Comparison of ENCODE assay signal across 2 cellular contexts in genomic region chr1:10634428-10635384, GRCh38.
A peak's percentile ranks its signal among the peaks of the same experiment; 100 is the strongest.
TF ChIP-seq lines count a peak whose summit lies in the region.

No MANE protein-coding gene starts in this region.

TF ChIP-seq in IMR-90, 13 proteins besides CTCF, POLR2A, EP300 and RAD21 (continued from another document):
- TF ChIP-seq BHLHE40 (IDR thresholded peaks at IDR 0.05; ENCODE audit: low read depth, low read length) (no peak), RCOR1 (IDR thresholded peaks at IDR 0.05; ENCODE audit: insufficient replicate concordance, low read length) (no peak), CEBPB (IDR thresholded peaks at IDR 0.05; ENCODE audit: low read depth, low read length) (no peak), ELK1 (IDR thresholded peaks at IDR 0.05; ENCODE audit: borderline replicate concordance, low read depth, low read length) (no peak), CHD1 (IDR thresholded peaks at IDR 0.05; ENCODE audit: low read depth, low read length) (no peak), RFX5 (IDR thresholded peaks at IDR 0.05; ENCODE audit: low read depth, low read length) (no peak)

TF ChIP-seq in K562, 482 proteins besides CTCF, POLR2A, EP300 and RAD21 (continued from another document):
- TF ChIP-seq ZBTB49 (CRISPR knock-in tag; IDR thresholded peaks at IDR 0.05; ENCODE audit: borderline replicate concordance) = no peak
- no peak for TF ChIP-seq CEBPG (CRISPR knock-in tag; IDR thresholded peaks at IDR 0.05)
- TF ChIP-seq CEBPG (tag; conservative IDR thresholded peaks at IDR 0.05 in 1 of 2, IDR thresholded peaks at IDR 0.05 in 1 of 2) = no peak
- TF ChIP-seq NFATC3 (IDR thresholded peaks at IDR 0.05) = no peak
- TF ChIP-seq RBM22 (IDR thresholded peaks at IDR 0.05; ENCODE audit: low read depth, low read length, poor library complexity, severe bottlenecking) = peak; percentile 62
- TF ChIP-seq HNRNPL (IDR thresholded peaks at IDR 0.05; ENCODE audit: low read depth, low read length) = 0 out of 2 replicates have a peak, but pooled peaks have one; percentile 45
- peak; percentile 68 for TF ChIP-seq POLR2G (IDR thresholded peaks at IDR 0.05; ENCODE audit: low read depth, low read length)
